In genomic region chr7:144568234-144568633, GRCh38 we compare ENCODE assay signal across 26 cellular contexts.
"Had no signal": no experiment of that assay in that cellular context is flagged by ENCODE, and none has a peak within 500 bp of the region (broad histone marks: within the 10 kb centered on the region; RNA-seq: fewer than 3 reads in every experiment).

No MANE protein-coding gene starts in this region.

- H3K4me3 Mint-ChIP-seq: dendritic cell treated with granulocyte-macrophage colony-stimulating factor and Interleukin-4, amounts not matched to agents 40 ng/mL and 50 ng/mL, for 4 days; effector memory CD8-positive, alpha-beta T cell; endodermal cell had no signal

- H3K27ac ChIP-seq: colonic mucosa, epithelial cell of prostate, esophagus squamous epithelium, gastrocnemius medialis, heart right ventricle, left lung, lower lobe of right lung had no signal

- FAIRE-seq: endometrium, islet of Langerhans, keratinocyte had no signal

- H3K4me1 ChIP-seq: colonic mucosa, esophagus squamous epithelium, gastrocnemius medialis, heart right ventricle, left lung, lower lobe of right lung had no signal

- DNase-seq: colonic mucosa; cortex of kidney; effector CD8-positive, alpha-beta T cell; effector memory CD8-positive, alpha-beta T cell; endodermal cell; erythroblast; esophagus squamous epithelium; foreskin fibroblast; foreskin melanocyte; gastrocnemius medialis; glutamatergic neuron; head of caudate nucleus; heart right ventricle; hippocampal formation; left cardiac atrium; left lung; left ventricle myocardium superior; lower lobe of right lung; mesendoderm; midbrain had no signal

- H3K4me3 ChIP-seq: colonic mucosa, esophagus squamous epithelium, gastrocnemius medialis, heart right ventricle, left lung, lower lobe of right lung had no signal

- H3K27me3 Mint-ChIP-seq: dendritic cell treated with granulocyte-macrophage colony-stimulating factor and Interleukin-4, amounts not matched to agents 40 ng/mL and 50 ng/mL, for 4 days; effector memory CD8-positive, alpha-beta T cell had no signal

- H3K9me3 Mint-ChIP-seq: endodermal cell had no signal

- H3K27ac Mint-ChIP-seq: dendritic cell treated with granulocyte-macrophage colony-stimulating factor and Interleukin-4, amounts not matched to agents 40 ng/mL and 50 ng/mL, for 4 days; endodermal cell had no signal

- H3K27me3 ChIP-seq: colonic mucosa, esophagus squamous epithelium, gastrocnemius medialis, heart right ventricle, left lung had no signal

- ATAC-seq: effector memory CD8-positive, alpha-beta T cell; esophagus mucosa; gastrocnemius medialis; heart right ventricle; left cardiac atrium; left lung; left ventricle myocardium superior; lower lobe of right lung had no signal

- H3K9me3 ChIP-seq: colonic mucosa, esophagus squamous epithelium, gastrocnemius medialis, left lung, lower lobe of right lung had no signal

- H3K36me3 ChIP-seq: colonic mucosa, esophagus squamous epithelium, gastrocnemius medialis, heart right ventricle, left lung, lower lobe of right lung had no signal
